7 cellular contexts compared by ENCODE assay signal in the genomic region with DNA sequence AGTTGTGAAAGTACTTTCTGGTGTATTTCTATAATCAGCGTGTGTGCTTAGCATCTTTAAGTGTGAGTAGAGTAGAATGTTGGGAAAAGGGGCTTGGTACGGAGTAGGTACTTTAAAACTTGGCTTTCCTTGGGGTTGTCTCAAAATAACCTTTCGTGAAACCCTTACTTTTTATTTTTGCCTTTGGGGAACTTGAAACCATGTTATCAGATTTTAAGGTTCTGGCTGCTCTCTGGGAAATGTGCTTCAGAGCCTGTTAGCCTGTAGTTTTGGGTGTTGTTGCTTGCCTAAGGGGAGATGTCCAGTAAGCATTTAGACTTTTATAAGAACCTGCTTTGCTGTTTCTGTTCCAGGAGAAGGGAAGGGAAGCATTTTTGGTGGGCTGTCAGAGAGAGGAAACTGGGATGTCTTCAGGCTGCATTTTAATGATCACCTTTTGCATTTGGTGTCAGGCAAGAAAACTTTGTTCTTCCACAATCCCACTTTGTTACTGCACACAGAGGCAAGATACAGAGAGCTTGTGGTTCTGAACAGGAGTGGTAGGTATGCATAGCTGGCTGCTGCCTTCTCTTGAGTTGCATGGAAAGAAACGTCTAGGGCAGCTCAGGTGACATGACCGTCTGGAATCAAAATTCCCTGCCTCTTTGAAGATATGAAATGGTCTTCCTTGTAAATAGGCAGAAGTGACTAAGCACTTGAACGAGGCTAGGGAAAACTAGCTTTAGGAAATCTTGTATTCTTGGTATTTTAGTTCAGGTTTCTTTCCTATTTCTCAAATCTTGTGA. TPM values are rescaled to one million over a fixed set of nuclear protein-coding genes. Genes with fewer than 3 reads are reported as not detected.
A peak's percentile ranks its signal among the peaks of the same experiment; 100 is the strongest.
DNase-seq lines count a peak whose midpoint lies in the region; ATAC-seq and TF ChIP-seq lines count a peak whose summit lies in the region.

No MANE protein-coding gene starts in this region.

- 51 to 56% methylated on average over 6 of the region's 6 CpGs for WGBS in sigmoid colon, 2 donors

- no peak for TF ChIP-seq CTCF in epithelial cell of proximal tubule (conservative IDR thresholded peaks at IDR 0.05; ENCODE audit: low read depth, low read length)
- TF ChIP-seq CTCF in sigmoid colon (IDR thresholded peaks at IDR 0.05) = no peak

- in situ Hi-C loops in HAP-1 (cut with MboI; ENCODE audit: low sequenced_read_pairs) = no loop called here

- H3K27me3 ChIP-seq in HAP-1 (ENCODE audit: low read depth) = no peaks in the 10 kb centered on the region
- no peaks in the 10 kb centered on the region for H3K27me3 ChIP-seq in sigmoid colon

- peaks cover 40% of the 10 kb centered on the region for H3K4me1 ChIP-seq in HAP-1
- peaks cover 0 to 38% (median 31%) of the 10 kb centered on the region in 4 donors for H3K4me1 ChIP-seq in sigmoid colon

- H3K4me3 ChIP-seq in HAP-1 (peak overlapping the region; percentile 54), epithelial cell of proximal tubule (ENCODE audit: low read depth, low read length) (peak overlapping the region; percentile 74), sigmoid colon (peak overlapping the region in 3 of 4 donors; percentile 57 to 96 (median 84))

- H3K36me3 ChIP-seq in HAP-1 (replicated peaks) = peaks cover 6% of the 10 kb centered on the region
- H3K36me3 ChIP-seq in sigmoid colon = no peaks in the 10 kb centered on the region

- H3K9me3 ChIP-seq in HAP-1 = no peaks in the 10 kb centered on the region
- no peaks in the 10 kb centered on the region for H3K9me3 ChIP-seq in sigmoid colon

- TF ChIP-seq POLR2A in sigmoid colon (IDR thresholded peaks at IDR 0.05) = no peak

- no peak for TF ChIP-seq EP300 in sigmoid colon (IDR thresholded peaks at IDR 0.05)

- peak overlapping the region in 1 of 4 donors; percentile 92 for H3K27ac ChIP-seq in sigmoid colon

- no peak for ATAC-seq in GM19324 (IDR thresholded peaks at IDR 0.05; ENCODE audit: low FRiP score, unreplicated experiment)

- peak in 1 of 2 experiments; percentile 15 for DNase-seq in HAP-1 (ENCODE audit: low spot score in 2 of 2)
- peak; percentile 43 for DNase-seq in RKO (ENCODE audit: low spot score)
- no peak for DNase-seq in epithelial cell of proximal tubule (ENCODE audit: low read depth)
- no peak for DNase-seq in sigmoid colon
- no peak for DNase-seq in NCI-H1436 (lab: John Stamatoyannopoulos, UW)
- no peak for DNase-seq in 8988T

- intact Hi-C loops in sigmoid colon (cut with DNase I) = loop anchor here (5.0 kb wide), 1 partner anchor 154 kb away; a partner anchor contains a TSS

RNA-seq across cellular contexts. Expression of a gene that starts 1.6 kb away (rescaled TPM):
- 20.6 and 21.4 TPM in 2 replicates for total RNA-seq in epithelial cell of proximal tubule
- 10 to 100 TPM; 39.8 to 52.9 (median 46.4) TPM for total RNA-seq in sigmoid colon
- polyA plus RNA-seq in sigmoid colon = 10 to 100 TPM; 12.7 to 19.0 (median 14.4) TPM

RNA-seq across cellular contexts. Expression of a gene that starts 49.1 kb away (rescaled TPM):
- not detected in 2 replicates for total RNA-seq in epithelial cell of proximal tubule
- total RNA-seq in sigmoid colon = 10 to 100 TPM in 1 of 4 donors, 1 to 10 TPM in 3; 1.1 to 15.5 (median 3.8) TPM
- polyA plus RNA-seq in sigmoid colon = 10 to 100 TPM in 1 of 3 donors, 1 to 10 TPM in 1, under 1 TPM in 1; 0.60 to 11.1 (median 8.8) TPM
